1 cellular context compared by ENCODE assay signal in the genomic region with DNA sequence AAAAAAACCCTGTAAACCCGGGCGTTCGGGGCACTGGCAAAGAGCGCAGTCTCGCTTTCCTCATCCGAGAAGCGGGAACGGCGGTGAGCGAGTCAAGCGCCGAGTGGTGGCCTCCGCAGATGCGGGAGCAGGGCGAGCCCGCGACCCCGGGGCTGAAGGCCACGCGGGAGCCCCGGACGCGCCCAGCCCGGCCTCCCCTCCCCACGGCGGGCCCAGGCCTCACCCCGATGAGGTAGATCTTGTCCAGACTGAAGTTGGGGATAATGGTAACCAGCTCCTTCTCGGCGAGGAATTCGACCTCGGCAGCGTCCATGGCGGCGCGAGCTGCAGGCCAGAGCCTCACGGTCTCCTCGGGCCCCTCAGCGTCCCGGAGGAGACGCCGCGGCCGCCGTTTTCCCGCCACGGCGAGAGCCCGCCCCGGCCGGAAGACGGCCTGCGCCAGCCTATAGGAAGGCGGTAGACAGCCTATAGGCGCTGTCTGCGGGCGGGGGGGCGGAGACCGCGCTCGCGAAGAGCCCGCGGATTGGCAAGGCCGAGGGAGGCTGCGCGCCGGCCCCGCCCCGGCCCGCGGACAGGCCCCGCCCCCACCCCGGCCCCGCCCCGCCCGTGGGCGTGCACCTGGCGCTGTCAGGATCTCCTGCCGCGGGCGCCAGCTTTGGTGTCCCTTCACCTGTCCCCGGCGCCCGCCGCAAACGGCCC.
TF ChIP-seq lines count a peak whose summit lies in the region.

Gene GINS2, minus strand, starts transcription at position 369 of the 699 bp plus-strand sequence. Its CDS starts 56 bp downstream, at position 313.

TF ChIP-seq in WTC11, 78 proteins besides CTCF, POLR2A, EP300 and RAD21 (continued from another document and continues in another):
- peak; percentile 98 for TF ChIP-seq E2F4 (CRISPR knock-in tag; IDR thresholded peaks at IDR 0.05; ENCODE audit: borderline replicate concordance, low read depth)
- TF ChIP-seq SOX15 (CRISPR knock-in tag; IDR thresholded peaks at IDR 0.05): no peak
- no peak for TF ChIP-seq GTF2I (CRISPR knock-in tag; conservative IDR thresholded peaks at IDR 0.05)
- TF ChIP-seq, protein P1, sequence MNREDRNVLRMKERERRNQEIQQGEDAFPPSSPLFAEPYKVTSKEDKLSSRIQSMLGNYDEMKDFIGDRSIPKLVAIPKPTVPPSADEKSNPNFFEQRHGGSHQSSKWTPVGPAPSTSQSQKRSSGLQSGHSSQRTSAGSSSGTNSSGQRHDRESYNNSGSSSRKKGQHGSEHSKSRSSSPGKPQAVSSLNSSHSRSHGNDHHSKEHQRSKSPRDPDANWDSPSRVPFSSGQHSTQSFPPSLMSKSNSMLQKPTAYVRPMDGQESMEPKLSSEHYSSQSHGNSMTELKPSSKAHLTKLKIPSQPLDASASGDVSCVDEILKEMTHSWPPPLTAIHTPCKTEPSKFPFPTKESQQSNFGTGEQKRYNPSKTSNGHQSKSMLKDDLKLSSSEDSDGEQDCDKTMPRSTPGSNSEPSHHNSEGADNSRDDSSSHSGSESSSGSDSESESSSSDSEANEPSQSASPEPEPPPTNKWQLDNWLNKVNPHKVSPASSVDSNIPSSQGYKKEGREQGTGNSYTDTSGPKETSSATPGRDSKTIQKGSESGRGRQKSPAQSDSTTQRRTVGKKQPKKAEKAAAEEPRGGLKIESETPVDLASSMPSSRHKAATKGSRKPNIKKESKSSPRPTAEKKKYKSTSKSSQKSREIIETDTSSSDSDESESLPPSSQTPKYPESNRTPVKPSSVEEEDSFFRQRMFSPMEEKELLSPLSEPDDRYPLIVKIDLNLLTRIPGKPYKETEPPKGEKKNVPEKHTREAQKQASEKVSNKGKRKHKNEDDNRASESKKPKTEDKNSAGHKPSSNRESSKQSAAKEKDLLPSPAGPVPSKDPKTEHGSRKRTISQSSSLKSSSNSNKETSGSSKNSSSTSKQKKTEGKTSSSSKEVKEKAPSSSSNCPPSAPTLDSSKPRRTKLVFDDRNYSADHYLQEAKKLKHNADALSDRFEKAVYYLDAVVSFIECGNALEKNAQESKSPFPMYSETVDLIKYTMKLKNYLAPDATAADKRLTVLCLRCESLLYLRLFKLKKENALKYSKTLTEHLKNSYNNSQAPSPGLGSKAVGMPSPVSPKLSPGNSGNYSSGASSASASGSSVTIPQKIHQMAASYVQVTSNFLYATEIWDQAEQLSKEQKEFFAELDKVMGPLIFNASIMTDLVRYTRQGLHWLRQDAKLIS (CRISPR knock-in tag; IDR thresholded peaks at IDR 0.05; ENCODE audit: borderline replicate concordance): no peak
- TF ChIP-seq, protein P2, sequence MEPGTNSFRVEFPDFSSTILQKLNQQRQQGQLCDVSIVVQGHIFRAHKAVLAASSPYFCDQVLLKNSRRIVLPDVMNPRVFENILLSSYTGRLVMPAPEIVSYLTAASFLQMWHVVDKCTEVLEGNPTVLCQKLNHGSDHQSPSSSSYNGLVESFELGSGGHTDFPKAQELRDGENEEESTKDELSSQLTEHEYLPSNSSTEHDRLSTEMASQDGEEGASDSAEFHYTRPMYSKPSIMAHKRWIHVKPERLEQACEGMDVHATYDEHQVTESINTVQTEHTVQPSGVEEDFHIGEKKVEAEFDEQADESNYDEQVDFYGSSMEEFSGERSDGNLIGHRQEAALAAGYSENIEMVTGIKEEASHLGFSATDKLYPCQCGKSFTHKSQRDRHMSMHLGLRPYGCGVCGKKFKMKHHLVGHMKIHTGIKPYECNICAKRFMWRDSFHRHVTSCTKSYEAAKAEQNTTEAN (CRISPR knock-in tag; IDR thresholded peaks at IDR 0.05): 0 out of 2 replicates have a peak, but pooled peaks have one; percentile 23
- TF ChIP-seq ATF3 (CRISPR knock-in tag; conservative IDR thresholded peaks at IDR 0.05): no peak
- TF ChIP-seq ATF1 (CRISPR knock-in tag; IDR thresholded peaks at IDR 0.05): no peak; the same call in 1 of the 2 replicates
- TF ChIP-seq, protein P3, sequence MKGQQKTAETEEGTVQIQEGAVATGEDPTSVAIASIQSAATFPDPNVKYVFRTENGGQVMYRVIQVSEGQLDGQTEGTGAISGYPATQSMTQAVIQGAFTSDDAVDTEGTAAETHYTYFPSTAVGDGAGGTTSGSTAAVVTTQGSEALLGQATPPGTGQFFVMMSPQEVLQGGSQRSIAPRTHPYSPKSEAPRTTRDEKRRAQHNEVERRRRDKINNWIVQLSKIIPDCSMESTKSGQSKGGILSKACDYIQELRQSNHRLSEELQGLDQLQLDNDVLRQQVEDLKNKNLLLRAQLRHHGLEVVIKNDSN (CRISPR knock-in tag; IDR thresholded peaks at IDR 0.05): no peak; the same call in 1 of the 2 replicates
- no peak for TF ChIP-seq RELA (CRISPR knock-in tag; IDR thresholded peaks at IDR 0.05; ENCODE audit: borderline replicate concordance)
- TF ChIP-seq HMGA2 (CRISPR knock-in tag; IDR thresholded peaks at IDR 0.05): no peak
- TF ChIP-seq FOXK1 (CRISPR knock-in tag; IDR thresholded peaks at IDR 0.05): peak; percentile 75; the same call in 1 of the 2 replicates
- no peak for TF ChIP-seq EMX1 (CRISPR knock-in tag; IDR thresholded peaks at IDR 0.05)
- TF ChIP-seq, protein P4, sequence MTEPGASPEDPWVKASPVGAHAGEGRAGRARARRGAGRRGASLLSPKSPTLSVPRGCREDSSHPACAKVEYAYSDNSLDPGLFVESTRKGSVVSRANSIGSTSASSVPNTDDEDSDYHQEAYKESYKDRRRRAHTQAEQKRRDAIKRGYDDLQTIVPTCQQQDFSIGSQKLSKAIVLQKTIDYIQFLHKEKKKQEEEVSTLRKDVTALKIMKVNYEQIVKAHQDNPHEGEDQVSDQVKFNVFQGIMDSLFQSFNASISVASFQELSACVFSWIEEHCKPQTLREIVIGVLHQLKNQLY (CRISPR knock-in tag; IDR thresholded peaks at IDR 0.05): no peak
- TF ChIP-seq MAX (CRISPR knock-in tag; IDR thresholded peaks at IDR 0.05): peak; percentile 95
- peak; percentile 83; the same call in 1 of the 2 replicates for TF ChIP-seq ESRRA (CRISPR knock-in tag; IDR thresholded peaks at IDR 0.05; ENCODE audit: borderline replicate concordance)
- peak; percentile 89; the same call in 1 of the 2 replicates for TF ChIP-seq NFE2L1 (CRISPR knock-in tag; IDR thresholded peaks at IDR 0.05)
- TF ChIP-seq, protein P5, sequence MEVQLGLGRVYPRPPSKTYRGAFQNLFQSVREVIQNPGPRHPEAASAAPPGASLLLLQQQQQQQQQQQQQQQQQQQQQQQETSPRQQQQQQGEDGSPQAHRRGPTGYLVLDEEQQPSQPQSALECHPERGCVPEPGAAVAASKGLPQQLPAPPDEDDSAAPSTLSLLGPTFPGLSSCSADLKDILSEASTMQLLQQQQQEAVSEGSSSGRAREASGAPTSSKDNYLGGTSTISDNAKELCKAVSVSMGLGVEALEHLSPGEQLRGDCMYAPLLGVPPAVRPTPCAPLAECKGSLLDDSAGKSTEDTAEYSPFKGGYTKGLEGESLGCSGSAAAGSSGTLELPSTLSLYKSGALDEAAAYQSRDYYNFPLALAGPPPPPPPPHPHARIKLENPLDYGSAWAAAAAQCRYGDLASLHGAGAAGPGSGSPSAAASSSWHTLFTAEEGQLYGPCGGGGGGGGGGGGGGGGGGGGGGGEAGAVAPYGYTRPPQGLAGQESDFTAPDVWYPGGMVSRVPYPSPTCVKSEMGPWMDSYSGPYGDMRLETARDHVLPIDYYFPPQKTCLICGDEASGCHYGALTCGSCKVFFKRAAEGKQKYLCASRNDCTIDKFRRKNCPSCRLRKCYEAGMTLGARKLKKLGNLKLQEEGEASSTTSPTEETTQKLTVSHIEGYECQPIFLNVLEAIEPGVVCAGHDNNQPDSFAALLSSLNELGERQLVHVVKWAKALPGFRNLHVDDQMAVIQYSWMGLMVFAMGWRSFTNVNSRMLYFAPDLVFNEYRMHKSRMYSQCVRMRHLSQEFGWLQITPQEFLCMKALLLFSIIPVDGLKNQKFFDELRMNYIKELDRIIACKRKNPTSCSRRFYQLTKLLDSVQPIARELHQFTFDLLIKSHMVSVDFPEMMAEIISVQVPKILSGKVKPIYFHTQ (CRISPR knock-in tag; IDR thresholded peaks at IDR 0.05): no peak
- TF ChIP-seq E2F5 (CRISPR knock-in tag; IDR thresholded peaks at IDR 0.05): peak; percentile 100
- TF ChIP-seq, protein P6, sequence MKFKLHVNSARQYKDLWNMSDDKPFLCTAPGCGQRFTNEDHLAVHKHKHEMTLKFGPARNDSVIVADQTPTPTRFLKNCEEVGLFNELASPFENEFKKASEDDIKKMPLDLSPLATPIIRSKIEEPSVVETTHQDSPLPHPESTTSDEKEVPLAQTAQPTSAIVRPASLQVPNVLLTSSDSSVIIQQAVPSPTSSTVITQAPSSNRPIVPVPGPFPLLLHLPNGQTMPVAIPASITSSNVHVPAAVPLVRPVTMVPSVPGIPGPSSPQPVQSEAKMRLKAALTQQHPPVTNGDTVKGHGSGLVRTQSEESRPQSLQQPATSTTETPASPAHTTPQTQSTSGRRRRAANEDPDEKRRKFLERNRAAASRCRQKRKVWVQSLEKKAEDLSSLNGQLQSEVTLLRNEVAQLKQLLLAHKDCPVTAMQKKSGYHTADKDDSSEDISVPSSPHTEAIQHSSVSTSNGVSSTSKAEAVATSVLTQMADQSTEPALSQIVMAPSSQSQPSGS (CRISPR knock-in tag; IDR thresholded peaks at IDR 0.05; ENCODE audit: borderline replicate concordance, low read depth): no peak
- no peak for TF ChIP-seq ZNF121 (CRISPR knock-in tag; IDR thresholded peaks at IDR 0.05)
- peak; percentile 74; the same call in 1 of the 2 replicates for TF ChIP-seq ZNF416 (CRISPR knock-in tag; IDR thresholded peaks at IDR 0.05)
- TF ChIP-seq, protein P7, sequence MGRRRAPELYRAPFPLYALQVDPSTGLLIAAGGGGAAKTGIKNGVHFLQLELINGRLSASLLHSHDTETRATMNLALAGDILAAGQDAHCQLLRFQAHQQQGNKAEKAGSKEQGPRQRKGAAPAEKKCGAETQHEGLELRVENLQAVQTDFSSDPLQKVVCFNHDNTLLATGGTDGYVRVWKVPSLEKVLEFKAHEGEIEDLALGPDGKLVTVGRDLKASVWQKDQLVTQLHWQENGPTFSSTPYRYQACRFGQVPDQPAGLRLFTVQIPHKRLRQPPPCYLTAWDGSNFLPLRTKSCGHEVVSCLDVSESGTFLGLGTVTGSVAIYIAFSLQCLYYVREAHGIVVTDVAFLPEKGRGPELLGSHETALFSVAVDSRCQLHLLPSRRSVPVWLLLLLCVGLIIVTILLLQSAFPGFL (CRISPR knock-in tag; IDR thresholded peaks at IDR 0.05; ENCODE audit: borderline replicate concordance): 0 out of 2 replicates have a peak, but pooled peaks have one; percentile 79
- TF ChIP-seq PRRX2 (CRISPR knock-in tag; IDR thresholded peaks at IDR 0.05): no peak
- TF ChIP-seq CDX4 (CRISPR knock-in tag; IDR thresholded peaks at IDR 0.05; ENCODE audit: borderline replicate concordance): no peak
- TF ChIP-seq NR1H2 (CRISPR knock-in tag; IDR thresholded peaks at IDR 0.05): no peak
- no peak for TF ChIP-seq ZNF317 (CRISPR knock-in tag; IDR thresholded peaks at IDR 0.05; ENCODE audit: borderline replicate concordance, low read depth)
- TF ChIP-seq TCF7 (CRISPR knock-in tag; IDR thresholded peaks at IDR 0.05; ENCODE audit: low read depth): no peak
- TF ChIP-seq ZNF138 (CRISPR knock-in tag; conservative IDR thresholded peaks at IDR 0.05): no peak; the same call in 1 of the 2 replicates
- 0 out of 2 replicates have a peak, but pooled peaks have one; percentile 16 for TF ChIP-seq NR2C2 (CRISPR knock-in tag; IDR thresholded peaks at IDR 0.05)
- TF ChIP-seq ZNF281 (CRISPR knock-in tag; IDR thresholded peaks at IDR 0.05): 0 out of 2 replicates have a peak, but pooled peaks have one; percentile 45
- no peak for TF ChIP-seq ZBTB21 (CRISPR knock-in tag; IDR thresholded peaks at IDR 0.05; ENCODE audit: borderline replicate concordance)
- peak; percentile 53 for TF ChIP-seq MYBL2 (CRISPR knock-in tag; IDR thresholded peaks at IDR 0.05)
- no peak for TF ChIP-seq MXD4 (CRISPR knock-in tag; IDR thresholded peaks at IDR 0.05; ENCODE audit: borderline replicate concordance)
